ENCODE assay signal across 20 cellular contexts in the genomic region with DNA sequence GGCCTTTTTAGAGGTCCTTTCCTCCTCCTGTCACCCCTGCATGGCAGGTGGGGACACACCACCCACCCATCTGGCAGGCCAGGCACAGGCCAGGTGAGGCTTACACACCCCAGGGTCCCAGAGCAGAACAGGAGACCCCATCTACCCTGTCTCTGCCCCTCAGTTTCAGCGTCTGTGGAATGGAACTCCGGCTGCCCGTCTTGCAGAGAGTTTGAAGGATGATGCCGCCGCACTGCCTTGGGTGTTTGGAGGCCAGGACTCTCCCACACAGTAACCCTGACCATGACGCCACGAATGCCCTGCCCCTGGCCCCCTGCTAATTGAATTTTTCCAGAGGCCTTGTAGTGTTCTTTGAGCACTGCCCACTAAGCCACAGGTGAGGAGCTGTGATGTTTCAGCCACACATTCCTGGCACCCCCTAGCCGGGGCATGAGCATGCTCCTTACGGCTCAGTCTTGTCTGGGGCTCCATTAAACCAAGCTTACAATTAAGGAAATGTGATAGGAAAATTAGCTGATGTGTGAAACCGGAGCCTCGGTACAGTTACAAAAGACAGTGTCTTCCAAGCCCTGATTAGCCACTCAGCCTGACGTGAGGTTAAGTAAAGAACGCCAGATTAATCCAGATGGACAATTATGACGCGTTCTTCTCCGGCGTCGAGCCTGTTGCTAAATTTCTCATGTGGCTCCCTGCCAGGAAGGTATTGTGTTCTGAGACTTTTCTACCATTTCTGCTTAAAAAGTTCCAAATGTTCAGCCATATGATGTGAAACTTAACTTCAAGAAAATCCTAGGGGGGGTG. TPM values are rescaled to one million over a fixed set of nuclear protein-coding genes. Genes with fewer than 3 reads are reported as not detected.
DNase-seq lines count a peak whose midpoint lies in the region; ATAC-seq and TF ChIP-seq lines count a peak whose summit lies in the region.
"Had no signal": no experiment of that assay in that cellular context is flagged by ENCODE, and none has a peak within 500 bp of the region (broad histone marks: within the 10 kb centered on the region; RNA-seq: fewer than 3 reads in every experiment).

No MANE protein-coding gene starts in this region.

- no peaks in the 10 kb centered on the region for H3K36me3 Mint-ChIP-seq in endodermal cell (ENCODE audit: low read depth)

- H3K9ac ChIP-seq in endodermal cell (ENCODE audit: extremely low read depth, low read length, poor library complexity, severe bottlenecking) (no peak overlapping the region), colonic mucosa (ENCODE audit: low read depth in 2 of 2, low read length in 2 of 2) (no peak overlapping the region)
- H3K9ac ChIP-seq: BLaER1 treated with 17β-estradiol and CSF1 and Interleukin-3, amounts not matched to agents 10 nM and 100 nM had no signal

- TF ChIP-seq CTCF in endodermal cell (conservative IDR thresholded peaks at IDR 0.05) (no peak), colonic mucosa (IDR thresholded peaks at IDR 0.05) (no peak)

- no peaks in the 10 kb centered on the region for H3K9me3 Mint-ChIP-seq in endodermal cell

- H3K27ac Mint-ChIP-seq in endodermal cell, result no peak overlapping the region

- no peak for ATAC-seq in GM19397 (IDR thresholded peaks at IDR 0.05; ENCODE audit: unreplicated experiment)
- ATAC-seq: esophagus mucosa, HCT116 had no signal

- no peak overlapping the region for H3K4me3 Mint-ChIP-seq in endodermal cell

- H3K36me3 ChIP-seq in endodermal cell (ENCODE audit: control insufficient read depth, insufficient read depth, low read length) (no peaks in the 10 kb centered on the region), colonic mucosa (no peaks in the 10 kb centered on the region)
- H3K36me3 ChIP-seq: BLaER1 treated with 17β-estradiol and CSF1 and Interleukin-3, amounts not matched to agents 10 nM and 100 nM; tibial artery had no signal

- H3K4me1 Mint-ChIP-seq in endodermal cell, result peaks cover 4% of the 10 kb centered on the region

- WGBS in endodermal cell (ENCODE audit: insufficient coverage in 1 of 2, insufficient read length in 1 of 2), 2 experiments, result 92% methylated on average over 13 to 18 of the region's 18 CpGs

- H3K27ac ChIP-seq in endodermal cell (ENCODE audit: low read depth, low read length) (no peak overlapping the region), colonic mucosa (no peak overlapping the region)
- H3K27ac ChIP-seq: BLaER1 treated with 17β-estradiol and CSF1 and Interleukin-3, amounts not matched to agents 10 nM and 100 nM; skin epidermis; tibial artery had no signal

- no peaks in the 10 kb centered on the region for H3K9me3 ChIP-seq in endodermal cell (ENCODE audit: control insufficient read depth, low read length)
- H3K9me3 ChIP-seq in colonic mucosa, result no peaks in the 10 kb centered on the region
- H3K9me3 ChIP-seq: tibial artery had no signal

- peaks cover 12% of the 10 kb centered on the region for H3K27me3 Mint-ChIP-seq in endodermal cell (ENCODE audit: insufficient read depth)

- intact Hi-C loops in posterior vena cava (cut with DNase I), result no loop called here
- intact Hi-C loops in colonic mucosa (cut with DNase I), result no loop called here

- no peaks in the 10 kb centered on the region for H3K4me1 ChIP-seq in endodermal cell (ENCODE audit: control insufficient read depth, insufficient read depth, low read length)
- no peaks in the 10 kb centered on the region for H3K4me1 ChIP-seq in colonic mucosa
- H3K4me1 ChIP-seq: tibial artery had no signal

- H3K27me3 ChIP-seq in endodermal cell (ENCODE audit: control insufficient read depth, insufficient read depth, low read length, poor library complexity, severe bottlenecking) (peaks cover 10% of the 10 kb centered on the region), colonic mucosa (no peaks in the 10 kb centered on the region)
- H3K27me3 ChIP-seq: BLaER1 treated with 17β-estradiol and CSF1 and Interleukin-3, amounts not matched to agents 10 nM and 100 nM had no signal

- DNase-seq in DMS 273 (lab: John Stamatoyannopoulos, UW; ENCODE audit: unreplicated experiment), result peak; percentile 77
- DNase-seq in NCI-H1105 (lab: John Stamatoyannopoulos, UW), result peak; percentile 61
- peak; percentile 36 for DNase-seq in endodermal cell
- DNase-seq in posterior vena cava (ENCODE audit: low spot score), result peak; percentile 78
- DNase-seq in hippocampal formation (lab: John Stamatoyannopoulos, UW), result no peak
- no peak for DNase-seq in colonic mucosa
- DNase-seq: activated naive CD4-positive, alpha-beta T cell treated with Interleukin-2 at 50 U/mL for 16 hours; IMR-90; MV-4-11; occipital lobe; stimulated activated CD4-positive, alpha-beta T cell treated with anti-CD3 and anti-CD28 coated beads, Interleukin-4, amount 100 ng/mL, for 4 hours; T-helper 2 cell had no signal

- H3K4me3 ChIP-seq in endodermal cell (ENCODE audit: low read length), result no peak overlapping the region
- no peak overlapping the region for H3K4me3 ChIP-seq in colonic mucosa
- H3K4me3 ChIP-seq: BLaER1 treated with 17β-estradiol and CSF1 and Interleukin-3, amounts not matched to agents 10 nM and 100 nM; skin epidermis; tibial artery had no signal

RNA-seq across cellular contexts. Expression of a gene that starts 39.3 kb away (rescaled TPM):
- 1 to 10 TPM in 1 of 2 donors, not detected in 1; 1.2 TPM for total RNA-seq in endodermal cell
- polyA plus RNA-seq in endodermal cell (2013, experiment 1 of 2), result 1.4 TPM
- 0.95 TPM for polyA plus RNA-seq in endodermal cell (2013, experiment 2 of 2)
- under 1 TPM in 1 of 2 donors, not detected in 1; 0.19 TPM for total RNA-seq in posterior vena cava
- total RNA-seq in colonic mucosa, result not detected
- total RNA-seq: dermis microvascular lymphatic vessel endothelial cell, esophagus mucosa, IMR-90, mucosa of gallbladder had no signal
- polyA plus RNA-seq: IMR-90 had no signal

Comparison
In these comparisons a context has a peak if more than half of its experiments do, and no peak if none do; other contexts are left out.
1. DNase-seq: peak in DMS 273 (single experiment), NCI-H1105 (single experiment), endodermal cell (single experiment) and posterior vena cava (single experiment); none in hippocampal formation (0 of 2) and colonic mucosa (single experiment).